In genomic region chr19:39555883-39556282, GRCh38 we compare ENCODE assay signal across 34 cellular contexts. TPM values are rescaled to one million over a fixed set of nuclear protein-coding genes. Genes with fewer than 3 reads are reported as not detected.
"Had no signal": no experiment of that assay in that cellular context is flagged by ENCODE, and none has a peak within 500 bp of the region (broad histone marks: within the 10 kb centered on the region; RNA-seq: fewer than 3 reads in every experiment).

No MANE protein-coding gene starts in this region.

- H3K9ac ChIP-seq: neural progenitor cell, parathyroid adenoma had no signal

- H3K27me3 ChIP-seq: colonic mucosa, left lung, right atrium auricular region, tibial nerve, upper lobe of right lung, uterus had no signal

- H3K79me2 ChIP-seq: parathyroid adenoma had no signal

- H3K4me3 ChIP-seq: colonic mucosa, esophagus squamous epithelium, heart right ventricle, left lung, neural progenitor cell, prostate gland, right atrium auricular region, smooth muscle cell, thoracic aorta, tibial nerve, upper lobe of right lung, uterus had no signal

- DNase-seq: colonic mucosa; effector CD8-positive, alpha-beta T cell; endodermal cell; esophagus squamous epithelium; foreskin melanocyte; glutamatergic neuron; heart right ventricle; hippocampal formation; left cardiac atrium; left lung; mesendoderm; midbrain; naive thymus-derived CD4-positive, alpha-beta T cell; stimulated activated CD4-positive, alpha-beta T cell treated with anti-CD3 and anti-CD28 coated beads, Interleukin-12 subunit alpha, Interleukin-12 subunit beta, amount 100 ng/mL, for 4 hours; stimulated activated CD4-positive, alpha-beta T cell treated with anti-CD3 and anti-CD28 coated beads, Interleukin-1b, Interleukin-23, amount 100 ng/mL, for 48 hours; stimulated activated CD4-positive, alpha-beta T cell treated with anti-CD3 and anti-CD28 coated beads, Interleukin-4, amount 100 ng/mL, for 1 hour; stimulated activated CD8-positive, alpha-beta memory T cell treated with anti-CD3 and anti-CD28 coated beads, Interleukin-4, amount 100 ng/mL, for 48 hours; upper lobe of right lung; uterus had no signal

- H3K36me3 ChIP-seq: colonic mucosa, esophagus squamous epithelium, heart right ventricle, left lung, neural progenitor cell, prostate gland, right atrium auricular region, thoracic aorta, tibial nerve, upper lobe of right lung, uterus had no signal

- H3K27ac ChIP-seq: colonic mucosa, epithelial cell of prostate, esophagus squamous epithelium, heart right ventricle, left lung, neural progenitor cell, parathyroid adenoma, prostate gland, right atrium auricular region, thoracic aorta, tibial nerve, upper lobe of right lung, uterus had no signal

- ATAC-seq: heart right ventricle; left cardiac atrium; left lung; naive thymus-derived CD4-positive, alpha-beta T cell; sciatic nerve; upper lobe of right lung had no signal

- H3K4me2 ChIP-seq: neural progenitor cell, smooth muscle cell had no signal

- H3K4me1 ChIP-seq: colonic mucosa, neural progenitor cell, prostate gland, right atrium auricular region, uterus had no signal

- H3K9me3 ChIP-seq: colonic mucosa, esophagus squamous epithelium, heart right ventricle, left lung, prostate gland, right atrium auricular region, thoracic aorta, tibial nerve, upper lobe of right lung, uterus had no signal

- H2AFZ ChIP-seq: neural progenitor cell, parathyroid adenoma had no signal

- FAIRE-seq: islet of Langerhans had no signal

RNA-seq across cellular contexts. Expression of gene SELENOV, which starts 40.9 kb away (rescaled TPM):
- total RNA-seq: colonic mucosa; esophagus squamous epithelium; heart right ventricle; left cardiac atrium; left lung; lower leg skin; lung microvascular endothelial cell; mucosa of gallbladder; naive thymus-derived CD4-positive, alpha-beta T cell; osteoblast; prostate gland; right atrium auricular region; sciatic nerve; smooth muscle cell; thoracic aorta; tibial nerve; upper lobe of right lung had no signal
- polyA plus RNA-seq: heart right ventricle; naive thymus-derived CD4-positive, alpha-beta T cell; smooth muscle cell had no signal

RNA-seq across cellular contexts. Expression of gene LGALS13, which starts 46.4 kb away (rescaled TPM):
- total RNA-seq: colonic mucosa; endodermal cell; esophagus squamous epithelium; heart right ventricle; kidney epithelial cell; left cardiac atrium; left lung; lower leg skin; lung microvascular endothelial cell; mucosa of gallbladder; naive thymus-derived CD4-positive, alpha-beta T cell; osteoblast; prostate gland; right atrium auricular region; sciatic nerve; smooth muscle cell; thoracic aorta; tibial nerve; upper lobe of right lung; uterus had no signal
- polyA plus RNA-seq: heart right ventricle; naive thymus-derived CD4-positive, alpha-beta T cell; smooth muscle cell had no signal

RNA-seq across cellular contexts. Expression of gene DLL3, which starts 57.1 kb away (rescaled TPM):
- total RNA-seq: colonic mucosa, esophagus squamous epithelium, heart right ventricle, left cardiac atrium, mucosa of gallbladder, right atrium auricular region, sciatic nerve, thoracic aorta, tibial nerve, upper lobe of right lung had no signal
- polyA plus RNA-seq: heart right ventricle had no signal
